ENCODE assay signal across 8 cellular contexts in the genomic region with DNA sequence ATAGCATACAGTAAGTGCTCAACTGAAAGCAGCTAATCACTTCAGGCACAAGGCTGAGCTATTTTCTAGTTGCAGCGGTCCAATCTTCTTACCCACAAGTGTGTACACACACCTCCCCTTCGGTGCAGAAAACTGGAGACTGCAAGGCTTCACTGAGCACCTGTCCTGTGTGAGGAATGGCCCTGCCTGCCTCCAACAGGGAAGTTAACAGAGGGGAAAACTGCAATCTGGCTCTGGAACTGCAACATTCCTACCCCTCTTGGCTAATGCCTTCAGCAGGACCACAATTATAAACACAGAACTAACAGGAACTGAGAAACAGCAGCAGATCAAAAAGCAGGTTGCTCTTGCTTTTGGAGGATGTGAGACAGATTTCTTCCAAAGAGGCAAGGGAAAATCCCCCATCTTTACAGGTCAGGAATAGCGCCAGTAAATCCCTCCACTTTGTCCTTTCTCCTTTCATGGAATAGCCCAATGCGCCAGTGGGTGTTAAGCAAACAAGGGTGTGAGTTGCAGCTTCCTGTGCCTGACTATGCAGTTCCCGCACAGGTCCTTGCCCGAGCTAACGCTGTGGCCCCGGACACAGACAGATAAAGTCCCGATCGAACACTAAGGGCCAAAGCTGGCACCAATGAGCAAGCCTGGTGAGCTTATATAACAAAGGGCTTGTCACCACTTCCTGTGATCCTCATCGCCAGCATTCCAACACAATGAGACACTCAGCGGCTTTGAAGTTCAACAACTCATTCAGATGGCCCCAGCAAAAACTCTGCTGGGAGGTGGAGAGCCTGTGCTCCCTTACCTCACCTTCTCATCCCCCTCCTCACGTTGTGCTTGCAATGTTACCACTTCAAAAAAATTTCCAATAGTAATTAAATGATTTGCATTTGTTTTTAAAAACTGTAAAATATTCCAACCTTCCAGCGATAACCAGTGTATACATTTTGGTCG.
DNase-seq lines count a peak whose midpoint lies in the region; TF ChIP-seq lines count a peak whose summit lies in the region.

No MANE protein-coding gene starts in this region.

- no peaks in the 10 kb centered on the region for H3K9me3 Mint-ChIP-seq in nephron progenitor cell

- in situ Hi-C loops in GM13976 (cut with MboI; ENCODE audit: low sequenced_read_pairs, unreplicated experiment): loop anchor here (10.0 kb wide), 1 partner anchor 57 kb away; no protein-coding TSS in a partner anchor

- DNase-seq in AG08395 (ENCODE audit: low spot score) (peak; percentile 93), HEK293T (ENCODE audit: extremely low spot score) (peak; percentile 28), SW480 (ENCODE audit: low spot score) (peak; percentile 99), foreskin fibroblast (peak; percentile 84 to 91), nephron progenitor cell (peak; percentile 35), GM13976 (ENCODE audit: low spot score) (no peak), GM10248 (ENCODE audit: extremely low spot score) (no peak), NOMO-1 treated with DMSO at 0.1 percent for 48 hours (lab: John Stamatoyannopoulos, UW; ENCODE audit: unreplicated experiment) (no peak)

- no peaks in the 10 kb centered on the region for H3K36me3 Mint-ChIP-seq in nephron progenitor cell (ENCODE audit: low read depth)

- H3K4me3 Mint-ChIP-seq in nephron progenitor cell: peak overlapping the region; percentile 71

- POLR2A ChIA-PET in HEK293T (lab: Yijun Ruan, JAX) (interaction anchor here (0.9 kb wide), 1 partner anchor 371 kb away, joined by 3 read pairs; no protein-coding TSS in a partner anchor), GM10248 (lab: Yijun Ruan, JAX) (no interaction called here)

- peak overlapping the region; percentile 6 to 33 for H3K4me3 ChIP-seq in foreskin fibroblast (ENCODE audit: low read depth in 1 of 2, low read length in 2 of 2)

- TF ChIP-seq CTCF in foreskin fibroblast (IDR thresholded peaks at IDR 0.05; ENCODE audit: low read depth, low read length): no peak
- TF ChIP-seq CTCF in nephron progenitor cell (IDR thresholded peaks at IDR 0.05): no peak
- TF ChIP-seq CTCF in GM13976 (IDR thresholded peaks at IDR 0.05; ENCODE audit: borderline replicate concordance, control extremely low read depth, extremely low read depth, insufficient read depth, missing control alignments): no peak
- TF ChIP-seq CTCF in GM10248 (IDR thresholded peaks at IDR 0.05; ENCODE audit: control extremely low read depth, extremely low read depth, low read depth, missing control alignments): no peak

- peaks cover 11% of the 10 kb centered on the region for H3K27me3 Mint-ChIP-seq in nephron progenitor cell (ENCODE audit: low read depth, poor library complexity)

- H3K27ac Mint-ChIP-seq in nephron progenitor cell: peak overlapping the region; percentile 95

- peaks cover 70% of the 10 kb centered on the region for H3K4me1 Mint-ChIP-seq in nephron progenitor cell

- CTCF ChIA-PET in HEK293T (lab: Yijun Ruan, JAX): no interaction called here
- CTCF ChIA-PET in GM10248 (lab: Yijun Ruan, JAX): interaction anchor here (1.1 kb wide), 1 partner anchor 40 kb away, joined by 3 read pairs; no protein-coding TSS in a partner anchor

TF ChIP-seq in HEK293T, 16 proteins besides CTCF, POLR2A, EP300 and RAD21:
- no peak for TF ChIP-seq FOXA1 (IDR thresholded peaks at IDR 0.05)
- no peak for TF ChIP-seq SUZ12 (IDR thresholded peaks at IDR 0.05)
- TF ChIP-seq L3MBTL2 (conservative IDR thresholded peaks at IDR 0.05): no peak
- no peak for TF ChIP-seq ARNT (IDR thresholded peaks at IDR 0.05)
- no peak for TF ChIP-seq BHLHE40 (IDR thresholded peaks at IDR 0.05; ENCODE audit: borderline replicate concordance)
- no peak for TF ChIP-seq HDGF (IDR thresholded peaks at IDR 0.05; ENCODE audit: borderline replicate concordance)
- TF ChIP-seq CTBP1 (IDR thresholded peaks at IDR 0.05; ENCODE audit: borderline replicate concordance): no peak
- no peak for TF ChIP-seq ZNF384 (IDR thresholded peaks at IDR 0.05)
- no peak for TF ChIP-seq SP1 (IDR thresholded peaks at IDR 0.05)
- TF ChIP-seq, protein P1, sequence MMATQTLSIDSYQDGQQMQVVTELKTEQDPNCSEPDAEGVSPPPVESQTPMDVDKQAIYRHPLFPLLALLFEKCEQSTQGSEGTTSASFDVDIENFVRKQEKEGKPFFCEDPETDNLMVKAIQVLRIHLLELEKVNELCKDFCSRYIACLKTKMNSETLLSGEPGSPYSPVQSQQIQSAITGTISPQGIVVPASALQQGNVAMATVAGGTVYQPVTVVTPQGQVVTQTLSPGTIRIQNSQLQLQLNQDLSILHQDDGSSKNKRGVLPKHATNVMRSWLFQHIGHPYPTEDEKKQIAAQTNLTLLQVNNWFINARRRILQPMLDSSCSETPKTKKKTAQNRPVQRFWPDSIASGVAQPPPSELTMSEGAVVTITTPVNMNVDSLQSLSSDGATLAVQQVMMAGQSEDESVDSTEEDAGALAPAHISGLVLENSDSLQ (IDR thresholded peaks at IDR 0.05): no peak
- TF ChIP-seq TARDBP (IDR thresholded peaks at IDR 0.05): no peak
TF ChIP-seq in HEK293T: peak in this region for 0.

Comparison
In these comparisons a context has a peak if more than half of its experiments do, and no peak if none do; other contexts are left out.
1. DNase-seq: peak in AG08395 (single experiment), HEK293T (single experiment), SW480 (single experiment), foreskin fibroblast (2 of 2) and nephron progenitor cell (single experiment); none in GM13976 (single experiment), GM10248 (single experiment) and NOMO-1 treated with DMSO at 0.1 percent for 48 hours (single experiment).